In genomic region chr9:126001581-126002225, GRCh38 we compare ENCODE assay signal across 21 cellular contexts.
DNase-seq lines count a peak whose midpoint lies in the region; ATAC-seq and TF ChIP-seq lines count a peak whose summit lies in the region.
"Had no signal": no experiment of that assay in that cellular context is flagged by ENCODE, and none has a peak within 500 bp of the region (broad histone marks: within the 10 kb centered on the region; RNA-seq: fewer than 3 reads in every experiment).

No MANE protein-coding gene starts in this region.

- peak; percentile 27 for DNase-seq in activated effector memory CD4-positive, alpha-beta T cell treated with anti-CD3 and anti-CD28 coated beads, Interleukin-2, amount 50 U/mL, for 16 hours
- no peak for DNase-seq in activated effector memory CD4-positive, alpha-beta T cell treated with Interleukin-2 at 50 U/mL for 16 hours
- DNase-seq in NCI-H1092 (lab: John Stamatoyannopoulos, UW) = peak; percentile 59
- peak; percentile 38 for DNase-seq in lower lobe of right lung
- DNase-seq in upper lobe of right lung = peak; percentile 52
- no peak for DNase-seq in SKM-1 treated with dmso at 0.1 percent for 144 hours (lab: John Stamatoyannopoulos, UW; ENCODE audit: unreplicated experiment)
- no peak for DNase-seq in dermis blood vessel endothelial cell
- no peak for DNase-seq in hypothalamus (lab: John Stamatoyannopoulos, UW)
- DNase-seq: CD4-positive, CD25-positive, alpha-beta regulatory T cell; COR-L47; GF-D8; GM23248; NCI-H1417; NCI-H187 treated with DMSO at 0.1 percent for 48 hours; NCI-H345; NCI-H524 treated with DMSO at 0.1 percent for 48 hours; PC-3; RPMI8226; SIG-M5 had no signal

- no peak overlapping the region for H3K4me3 ChIP-seq in lower lobe of right lung
- H3K4me3 ChIP-seq in upper lobe of right lung = no peak overlapping the region
- H3K4me3 ChIP-seq: GM23248, K562 had no signal

- H3K27me3 ChIP-seq in lower lobe of right lung (ENCODE audit: low read depth) (no peaks in the 10 kb centered on the region), upper lobe of right lung (no peaks in the 10 kb centered on the region)

- no peak overlapping the region for H3K27ac ChIP-seq in lower lobe of right lung
- no peak overlapping the region for H3K27ac ChIP-seq in upper lobe of right lung
- H3K27ac ChIP-seq: GM23248 had no signal

- ATAC-seq in lower lobe of right lung = no peak
- no peak for ATAC-seq in upper lobe of right lung
- ATAC-seq: HCT116, PC-3 had no signal

- no peaks in the 10 kb centered on the region for H3K4me1 ChIP-seq in lower lobe of right lung
- H3K4me1 ChIP-seq in upper lobe of right lung = no peaks in the 10 kb centered on the region

- no peaks in the 10 kb centered on the region for H3K9me3 ChIP-seq in lower lobe of right lung
- no peaks in the 10 kb centered on the region for H3K9me3 ChIP-seq in upper lobe of right lung

- TF ChIP-seq CTCF in lower lobe of right lung (IDR thresholded peaks at IDR 0.05) = no peak
- TF ChIP-seq CTCF in upper lobe of right lung (IDR thresholded peaks at IDR 0.05) = no peak

- H3K36me3 ChIP-seq in lower lobe of right lung (no peaks in the 10 kb centered on the region), upper lobe of right lung (no peaks in the 10 kb centered on the region)

- intact Hi-C loops in lower lobe of right lung (cut with DNase I) = no loop called here
- intact Hi-C loops in upper lobe of right lung (cut with DNase I) = no loop called here

Comparison
In these comparisons a context has a peak if more than half of its experiments do, and no peak if none do; other contexts are left out.
1. DNase-seq: peak in activated effector memory CD4-positive, alpha-beta T cell treated with anti-CD3 and anti-CD28 coated beads, Interleukin-2, amount 50 U/mL, for 16 hours (single experiment), NCI-H1092 (single experiment), lower lobe of right lung (single experiment) and upper lobe of right lung (single experiment); none in activated effector memory CD4-positive, alpha-beta T cell treated with Interleukin-2 at 50 U/mL for 16 hours (single experiment), SKM-1 treated with dmso at 0.1 percent for 144 hours (single experiment), dermis blood vessel endothelial cell (single experiment) and hypothalamus (0 of 51).